In the genomic region with DNA sequence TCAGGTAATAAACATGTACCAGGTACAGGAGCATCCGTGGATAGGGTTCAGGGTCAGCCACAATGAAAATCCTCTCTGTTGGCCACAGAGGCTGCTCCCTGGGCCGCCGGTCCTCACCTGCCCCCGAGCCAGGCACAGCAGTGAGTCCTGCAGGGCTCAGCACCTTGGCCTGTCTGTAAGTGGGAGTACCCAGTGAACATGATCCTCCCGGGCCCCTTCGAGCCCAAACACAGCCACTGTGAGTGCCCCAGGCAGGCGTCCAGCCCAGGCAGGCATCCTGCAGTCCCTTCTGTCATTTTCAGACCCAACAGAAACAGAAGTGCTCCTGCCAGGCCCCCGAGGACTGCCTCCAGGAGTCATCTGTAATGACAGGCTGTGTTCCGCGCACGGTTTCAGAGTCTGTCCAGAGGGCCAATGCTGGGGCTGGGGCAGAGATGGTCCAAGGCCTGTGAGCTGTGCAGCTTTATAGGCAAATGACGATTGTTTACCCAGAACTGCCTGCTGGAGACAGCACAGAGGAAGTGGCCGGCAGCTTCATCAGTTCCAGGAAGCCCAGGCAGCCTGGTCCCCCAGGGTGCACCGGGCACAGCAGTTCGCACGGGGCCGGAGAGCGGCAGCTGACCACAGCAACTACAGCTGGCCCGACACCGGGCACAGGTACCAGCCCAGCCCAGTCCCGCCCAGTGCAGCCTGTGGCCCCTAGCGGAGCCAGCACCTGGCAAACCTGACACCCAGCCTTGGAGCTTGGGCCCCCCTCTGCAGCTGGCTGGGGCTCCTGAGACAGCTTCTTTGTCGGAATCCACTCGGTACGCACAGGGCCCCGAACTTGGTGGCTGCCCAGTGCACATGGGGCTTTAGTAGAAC, we compare ENCODE assay signal across 8 cellular contexts. TPM values are rescaled to one million over a fixed set of nuclear protein-coding genes. Genes with fewer than 3 reads are reported as not detected.
DNase-seq lines count a peak whose midpoint lies in the region; ATAC-seq and TF ChIP-seq lines count a peak whose summit lies in the region.

No MANE protein-coding gene starts in this region.

- no peaks in the 10 kb centered on the region for H3K9me3 Mint-ChIP-seq in activated CD4-positive, alpha-beta T cell treated with anti-CD3 and anti-CD28 coated beads for 36 hours (ENCODE audit: low read depth)

- peaks cover 13% of the 10 kb centered on the region for H3K36me3 ChIP-seq in WERI-Rb-1

- H3K27ac Mint-ChIP-seq in activated CD4-positive, alpha-beta T cell treated with anti-CD3 and anti-CD28 coated beads for 36 hours, result peak overlapping the region; percentile 84

- POLR2A ChIA-PET in activated CD4-positive, alpha-beta T cell treated with anti-CD3 and anti-CD28 coated beads for 36 hours (lab: Charles Lee), result interaction anchor here (2.2 to 3.6 kb wide), 2 partner anchors 9 to 13 kb away, joined by 5 to 28 read pairs; partner anchors contain the start of gene SLC7A5

- no peak for TF ChIP-seq CTCF in WERI-Rb-1 (IDR thresholded peaks at IDR 0.05; ENCODE audit: low read depth, low read length)

- H3K27me3 Mint-ChIP-seq in activated CD4-positive, alpha-beta T cell treated with anti-CD3 and anti-CD28 coated beads for 36 hours, result no peaks in the 10 kb centered on the region

- CTCF ChIA-PET in activated CD4-positive, alpha-beta T cell treated with anti-CD3 and anti-CD28 coated beads for 36 hours (lab: Charles Lee), result interaction anchor here (1.0 kb wide), 1 partner anchor 77 kb away, joined by 4 read pairs; no protein-coding TSS in a partner anchor

- intact Hi-C loops in activated CD4-positive, alpha-beta T cell treated with anti-CD3 and anti-CD28 coated beads for 36 hours (cut with DNase I, micrococcal nuclease), result no loop called here

- H3K36me3 Mint-ChIP-seq in activated CD4-positive, alpha-beta T cell treated with anti-CD3 and anti-CD28 coated beads for 36 hours (ENCODE audit: low read depth), result peaks cover 73% of the 10 kb centered on the region

- H3K9me3 ChIP-seq in WERI-Rb-1 (ENCODE audit: severe bottlenecking), result no peaks in the 10 kb centered on the region

- peak overlapping the region; percentile 43 for H3K27ac ChIP-seq in WERI-Rb-1

- no peak overlapping the region for H3K4me3 ChIP-seq in WERI-Rb-1 (ENCODE audit: low read depth, low read length)

- H3K27me3 ChIP-seq in WERI-Rb-1 (ENCODE audit: insufficient read depth, low read depth, severe bottlenecking), result no peaks in the 10 kb centered on the region

- peaks cover 78% of the 10 kb centered on the region for H3K4me1 Mint-ChIP-seq in activated CD4-positive, alpha-beta T cell treated with anti-CD3 and anti-CD28 coated beads for 36 hours

- DNase-seq in activated CD4-positive, alpha-beta T cell treated with anti-CD3 and anti-CD28 coated beads for 36 hours, result peak; percentile 58
- no peak for DNase-seq in activated CD4-positive, alpha-beta T cell treated with anti-CD3 and anti-CD28 coated beads for 48 hours
- DNase-seq in WERI-Rb-1, result no peak
- DNase-seq in germinal center (ENCODE audit: low spot score), result peak; percentile 63
- DNase-seq in retina, result peak; percentile 43
- DNase-seq in DMS79 (lab: John Stamatoyannopoulos, UW), result no peak
- DNase-seq in iPS-NIHi7 (ENCODE audit: extremely low spot score), result no peak

- H3K4me3 Mint-ChIP-seq in activated CD4-positive, alpha-beta T cell treated with anti-CD3 and anti-CD28 coated beads for 36 hours, result peak overlapping the region; percentile 58

- ATAC-seq in activated CD4-positive, alpha-beta T cell treated with anti-CD3 and anti-CD28 coated beads for 36 hours, result peak; percentile 20
- ATAC-seq in GM18870 (IDR thresholded peaks at IDR 0.05; ENCODE audit: unreplicated experiment), result no peak

RNA-seq across cellular contexts. Expression of gene SLC7A5, which starts 13.2 kb away (rescaled TPM):
- 100 to 1,000 TPM; 337 to 354 TPM for total RNA-seq in activated CD4-positive, alpha-beta T cell treated with anti-CD3 and anti-CD28 coated beads for 36 hours

Comparison
In these comparisons a context has a peak if more than half of its experiments do, and no peak if none do; other contexts are left out.
1. DNase-seq: peak in activated CD4-positive, alpha-beta T cell treated with anti-CD3 and anti-CD28 coated beads for 36 hours (single experiment), germinal center (single experiment) and retina (single experiment); none in activated CD4-positive, alpha-beta T cell treated with anti-CD3 and anti-CD28 coated beads for 48 hours (single experiment), WERI-Rb-1 (single experiment), DMS79 (single experiment) and iPS-NIHi7 (single experiment).